ENCODE assay signal across 8 cellular contexts in the genomic region with DNA sequence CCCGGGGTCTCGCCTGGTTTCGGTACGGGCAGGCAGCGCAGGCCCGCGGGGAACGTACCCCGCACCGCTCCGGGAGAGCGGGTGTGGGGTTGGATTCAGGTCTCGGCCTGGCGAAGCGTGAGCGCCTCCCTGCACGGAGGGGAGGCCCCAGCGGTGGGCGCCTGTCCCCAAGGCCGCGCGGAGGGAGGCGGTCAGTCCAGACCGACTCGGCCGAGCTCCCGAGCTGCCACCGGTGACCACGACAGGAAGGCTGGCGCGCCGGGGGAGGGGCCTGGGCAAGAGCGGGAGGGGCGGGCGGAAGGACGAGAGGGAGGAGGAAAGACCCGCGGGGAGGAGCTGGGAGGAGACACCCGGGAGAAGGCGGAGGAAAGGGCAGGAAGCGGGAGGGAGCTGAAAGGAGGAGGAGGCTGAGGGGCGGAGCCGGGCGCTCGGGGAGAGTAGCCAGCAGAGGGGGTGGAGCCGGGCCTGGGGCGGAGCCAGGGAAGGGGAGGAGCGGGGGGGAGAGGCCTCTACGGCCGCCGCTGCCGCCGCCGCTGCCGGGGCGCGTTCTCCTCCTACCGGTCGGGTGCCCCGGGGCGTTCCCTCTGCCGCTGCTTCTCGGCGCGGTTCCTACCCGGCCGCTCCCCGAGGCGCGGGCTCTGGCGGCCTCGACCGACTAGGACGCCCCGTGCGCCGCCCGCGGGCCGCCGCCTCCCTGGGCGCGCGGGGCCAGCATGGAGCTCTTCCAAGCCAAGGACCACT. TPM values are rescaled to one million over a fixed set of nuclear protein-coding genes. Genes with fewer than 3 reads are reported as not detected.
DNase-seq lines count a peak whose midpoint lies in the region; ATAC-seq and TF ChIP-seq lines count a peak whose summit lies in the region.

A gene with protein sequence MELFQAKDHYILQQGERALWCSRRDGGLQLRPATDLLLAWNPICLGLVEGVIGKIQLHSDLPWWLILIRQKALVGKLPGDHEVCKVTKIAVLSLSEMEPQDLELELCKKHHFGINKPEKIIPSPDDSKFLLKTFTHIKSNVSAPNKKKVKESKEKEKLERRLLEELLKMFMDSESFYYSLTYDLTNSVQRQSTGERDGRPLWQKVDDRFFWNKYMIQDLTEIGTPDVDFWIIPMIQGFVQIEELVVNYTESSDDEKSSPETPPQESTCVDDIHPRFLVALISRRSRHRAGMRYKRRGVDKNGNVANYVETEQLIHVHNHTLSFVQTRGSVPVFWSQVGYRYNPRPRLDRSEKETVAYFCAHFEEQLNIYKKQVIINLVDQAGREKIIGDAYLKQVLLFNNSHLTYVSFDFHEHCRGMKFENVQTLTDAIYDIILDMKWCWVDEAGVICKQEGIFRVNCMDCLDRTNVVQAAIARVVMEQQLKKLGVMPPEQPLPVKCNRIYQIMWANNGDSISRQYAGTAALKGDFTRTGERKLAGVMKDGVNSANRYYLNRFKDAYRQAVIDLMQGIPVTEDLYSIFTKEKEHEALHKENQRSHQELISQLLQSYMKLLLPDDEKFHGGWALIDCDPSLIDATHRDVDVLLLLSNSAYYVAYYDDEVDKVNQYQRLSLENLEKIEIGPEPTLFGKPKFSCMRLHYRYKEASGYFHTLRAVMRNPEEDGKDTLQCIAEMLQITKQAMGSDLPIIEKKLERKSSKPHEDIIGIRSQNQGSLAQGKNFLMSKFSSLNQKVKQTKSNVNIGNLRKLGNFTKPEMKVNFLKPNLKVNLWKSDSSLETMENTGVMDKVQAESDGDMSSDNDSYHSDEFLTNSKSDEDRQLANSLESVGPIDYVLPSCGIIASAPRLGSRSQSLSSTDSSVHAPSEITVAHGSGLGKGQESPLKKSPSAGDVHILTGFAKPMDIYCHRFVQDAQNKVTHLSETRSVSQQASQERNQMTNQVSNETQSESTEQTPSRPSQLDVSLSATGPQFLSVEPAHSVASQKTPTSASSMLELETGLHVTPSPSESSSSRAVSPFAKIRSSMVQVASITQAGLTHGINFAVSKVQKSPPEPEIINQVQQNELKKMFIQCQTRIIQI (plus strand): TSS at position 501 of the 741 bp plus-strand sequence. CDS start 213 bp downstream, at position 714.

- H3K27ac Mint-ChIP-seq in Caco-2 (ENCODE audit: unreplicated experiment) (peak within 1 kb of the TSS; percentile 90), mesothelial cell of epicardium (peak within 1 kb of the TSS; percentile 92)

- peak within 1 kb of the TSS; percentile 82 for H3K4me3 ChIP-seq in Caco-2 (ENCODE audit: low read depth, low read length)
- peak within 1 kb of the TSS; percentile 88 for H3K4me3 ChIP-seq in HUES48 (ENCODE audit: low read depth, low read length)
- H3K4me3 ChIP-seq in NT2/D1 (ENCODE audit: insufficient read length, low read depth): peak within 1 kb of the TSS; percentile 76

- H3K27me3 Mint-ChIP-seq in Caco-2 (ENCODE audit: insufficient read depth, unreplicated experiment): no peaks in the 10 kb centered on the region
- no peaks in the 10 kb centered on the region for H3K27me3 Mint-ChIP-seq in mesothelial cell of epicardium (ENCODE audit: low read depth)

- peaks cover 3% of the 10 kb centered on the region; the same call in 1 of the 2 replicates for H3K9me3 ChIP-seq in Caco-2
- peaks cover 1% of the 10 kb centered on the region; the same call in 1 of the 2 replicates for H3K9me3 ChIP-seq in HUES48 (ENCODE audit: control insufficient read depth, insufficient read depth, low read length)
- H3K9me3 ChIP-seq in NT2/D1 (ENCODE audit: insufficient read depth, low read length): peaks cover 3% of the 10 kb centered on the region; the same call in 1 of the 2 replicates

- POLR2A ChIA-PET in Caco-2 (lab: Charles Lee): interaction anchor here (0.6 to 2.3 kb wide), 29 partner anchors 10 to 519 kb away, joined by 3 to 31 read pairs (median 4); a partner anchor contains a TSS

- peak; percentile 87 for ATAC-seq in GM21390 (IDR thresholded peaks at IDR 0.05; ENCODE audit: unreplicated experiment)

- H3K4me1 ChIP-seq in Caco-2 (peaks cover 40% of the 10 kb centered on the region), HUES48 (ENCODE audit: control insufficient read depth, insufficient read depth, low read length) (peaks cover 18% of the 10 kb centered on the region), NT2/D1 (ENCODE audit: insufficient read depth, insufficient read length) (peaks cover 3% of the 10 kb centered on the region)

- intact Hi-C loops in Caco-2 (cut with micrococcal nuclease; ENCODE audit: unreplicated experiment): loop anchor here (1.0 to 2.0 kb wide), 3 partner anchors 18 to 75 kb away; a partner anchor contains a TSS

- H3K4me1 Mint-ChIP-seq in Caco-2 (ENCODE audit: low read depth, unreplicated experiment) (peaks cover 47% of the 10 kb centered on the region), mesothelial cell of epicardium (peaks cover 46% of the 10 kb centered on the region)

- in situ Hi-C loops in endometrial microvascular endothelial cells (cut with HindIII; ENCODE audit: inconsistent ontology term, low pct_unique_long_range_greater_than_20kb, low sequenced_read_pairs): no loop called here

- CTCF ChIA-PET in Caco-2 (lab: Charles Lee): interaction anchor here (0.6 to 2.2 kb wide), 13 partner anchors 9 to 519 kb away, joined by 3 to 20 read pairs (median 5); no protein-coding TSS in a partner anchor

- H3K27ac ChIP-seq in HUES48 (ENCODE audit: low read depth, low read length): peak within 1 kb of the TSS; percentile 92

- H3K27me3 ChIP-seq in Caco-2 (replicated peaks; ENCODE audit: control insufficient read depth, insufficient read depth, low read length) (no peaks in the 10 kb centered on the region), HUES48 (ENCODE audit: control insufficient read depth, insufficient read depth, low read length) (no peaks in the 10 kb centered on the region), NT2/D1 (ENCODE audit: insufficient read depth, insufficient read length) (no peaks in the 10 kb centered on the region)

- peak within 1 kb of the TSS; percentile 88 for H3K9ac ChIP-seq in HUES48 (ENCODE audit: low read depth, low read length)
- H3K9ac ChIP-seq in NT2/D1 (ENCODE audit: insufficient read length, low read depth): peak within 1 kb of the TSS; percentile 90

- TF ChIP-seq CTCF in Caco-2 (IDR thresholded peaks at IDR 0.05; ENCODE audit: insufficient read depth in 1 of 2, low read depth in 1 of 2, low read length in 1 of 2, severe bottlenecking in 1 of 2, unreplicated experiment in 1 of 2) (peak in 1 of 2 experiments; percentile 24), mesothelial cell of epicardium (IDR thresholded peaks at IDR 0.05; ENCODE audit: unreplicated experiment) (no peak)

- BruUV-seq in Caco-2 (replicated peaks; lab: Mats Ljungman, UMichigan): no TSS peak

- H3K36me3 ChIP-seq in Caco-2 (ENCODE audit: control insufficient read depth, insufficient read depth, low read length): no peaks in the 10 kb centered on the region
- no peaks in the 10 kb centered on the region for H3K36me3 ChIP-seq in HUES48 (ENCODE audit: control insufficient read depth, insufficient read depth, low read length)
- peaks cover 3% of the 10 kb centered on the region for H3K36me3 ChIP-seq in NT2/D1 (ENCODE audit: insufficient read depth, insufficient read length, low read length)

- H3K4me3 Mint-ChIP-seq in Caco-2 (ENCODE audit: unreplicated experiment) (peak within 1 kb of the TSS; percentile 91), mesothelial cell of epicardium (peak within 1 kb of the TSS; percentile 80)

- no peaks in the 10 kb centered on the region for H3K9me3 Mint-ChIP-seq in Caco-2 (ENCODE audit: unreplicated experiment)
- peaks cover under 1% of the 10 kb centered on the region for H3K9me3 Mint-ChIP-seq in mesothelial cell of epicardium

- peak; percentile 100 for DNase-seq in Caco-2
- peak; percentile 88 for DNase-seq in NT2/D1 (ENCODE audit: low read depth, low spot score)
- peak; percentile 98 for DNase-seq in activated CD8-positive, alpha-beta memory T cell treated with anti-CD3 and anti-CD28 coated beads, Interleukin-2, amount 50 U/mL, for 24 hours (ENCODE audit: extremely low read depth)
- DNase-seq in mesothelial cell of epicardium (ENCODE audit: low spot score in 2 of 2, unreplicated experiment in 2 of 2): peak; percentile 100
- peak; percentile 98 to 99 for DNase-seq in stimulated activated CD8-positive, alpha-beta memory T cell treated with anti-CD3 and anti-CD28 coated beads, Interleukin-15, amount 100 ng/mL, for 48 hours (ENCODE audit: low read depth in 2 of 2)

- H3K36me3 Mint-ChIP-seq in Caco-2 (ENCODE audit: insufficient read depth, unreplicated experiment) (peaks cover 6% of the 10 kb centered on the region), mesothelial cell of epicardium (no peaks in the 10 kb centered on the region)

RNA-seq across cellular contexts. Expression of the gene that starts here (rescaled TPM):
- total RNA-seq in Caco-2 (2022): 26.4 and 26.9 TPM in 2 replicates
- 17.9 TPM for total RNA-seq in endometrial microvascular endothelial cells (ENCODE audit: inconsistent ontology term)
- total RNA-seq in mesothelial cell of epicardium: 55.8 to 56.5 TPM (median 56.0 TPM) in 3 replicates

Comparison
In these comparisons a context has a peak if more than half of its experiments do, and no peak if none do; other contexts are left out.
1. Peak in every context shown above with its lines: DNase-seq, ATAC-seq, H3K4me3 ChIP-seq and H3K27ac ChIP-seq.